10 cellular contexts compared by ENCODE assay signal in genomic region chr21:31161157-31161556, GRCh38.
A peak's percentile ranks its signal among the peaks of the same experiment; 100 is the strongest.
DNase-seq lines count a peak whose midpoint lies in the region; ATAC-seq and TF ChIP-seq lines count a peak whose summit lies in the region.
"Had no signal": no experiment of that assay in that cellular context is flagged by ENCODE, and none has a peak within 500 bp of the region (broad histone marks: within the 10 kb centered on the region; RNA-seq: fewer than 3 reads in every experiment).

No MANE protein-coding gene starts in this region.

- H3K9me3 ChIP-seq in adipocyte (ENCODE audit: control insufficient read depth, low read length) (peaks cover 13% of the 10 kb centered on the region), body of pancreas (no peaks in the 10 kb centered on the region)

- H3K27me3 ChIP-seq in adipocyte (replicated peaks; ENCODE audit: control insufficient read depth, insufficient read depth, low read length), result no peaks in the 10 kb centered on the region
- H3K27me3 ChIP-seq in body of pancreas, result no peaks in the 10 kb centered on the region

- no peak overlapping the region for H3K27ac ChIP-seq in body of pancreas
- H3K27ac ChIP-seq: parathyroid adenoma had no signal

- peaks cover 84% of the 10 kb centered on the region for H3K4me1 Mint-ChIP-seq in activated T-cell treated with anti-CD3 and anti-CD28 coated beads, Interleukin-2, amount 50 U/mL, for 4 hours (ENCODE audit: low read depth)
- H3K4me1 Mint-ChIP-seq in stimulated activated effector memory CD8-positive, alpha-beta T cell treated with anti-CD3 and anti-CD28 coated beads, Interleukin-12 subunit alpha, Interleukin-12 subunit beta, amount 100 ng/mL, for 72 hours, result no peaks in the 10 kb centered on the region

- H3K9ac ChIP-seq in adipocyte (ENCODE audit: low read length), result no peak overlapping the region
- H3K9ac ChIP-seq: parathyroid adenoma had no signal

- 26 to 34% methylated on average over 5 of the region's 5 CpGs for WGBS in body of pancreas, 2 donors

- TF ChIP-seq POLR2A in body of pancreas (IDR thresholded peaks at IDR 0.05), result no peak

- TF ChIP-seq CTCF in body of pancreas (IDR thresholded peaks at IDR 0.05), result no peak

- H3K4me1 ChIP-seq in adipocyte (ENCODE audit: control insufficient read depth, insufficient read depth, low read length), result peaks cover 6% of the 10 kb centered on the region
- no peaks in the 10 kb centered on the region for H3K4me1 ChIP-seq in body of pancreas
- H3K4me1 ChIP-seq: parathyroid adenoma had no signal

- no peak overlapping the region for H3K27ac Mint-ChIP-seq in stimulated activated effector memory CD8-positive, alpha-beta T cell treated with anti-CD3 and anti-CD28 coated beads, Interleukin-12 subunit alpha, Interleukin-12 subunit beta, amount 100 ng/mL, for 72 hours

- ATAC-seq in activated T-cell treated with anti-CD3 and anti-CD28 coated beads, Interleukin-2, amount 50 U/mL, for 4 hours, result peak; percentile 70 to 73
- peak; percentile 40 for ATAC-seq in stimulated activated effector memory CD8-positive, alpha-beta T cell treated with anti-CD3 and anti-CD28 coated beads, Interleukin-12 subunit alpha, Interleukin-12 subunit beta, amount 100 ng/mL, for 72 hours
- no peak for ATAC-seq in body of pancreas
- ATAC-seq in GM21360 (IDR thresholded peaks at IDR 0.05; ENCODE audit: unreplicated experiment), result no peak

- H3K36me3 ChIP-seq in adipocyte (ENCODE audit: control insufficient read depth, insufficient read depth, low read length, severe bottlenecking), result no peaks in the 10 kb centered on the region
- H3K36me3 ChIP-seq in body of pancreas (replicated peaks in 1 of 2; ENCODE audit: insufficient read depth in 1 of 2, low read depth in 2 of 2), result no peaks in the 10 kb centered on the region

- no peaks in the 10 kb centered on the region for H3K9me3 Mint-ChIP-seq in activated T-cell treated with anti-CD3 and anti-CD28 coated beads, Interleukin-2, amount 50 U/mL, for 4 hours
- no peaks in the 10 kb centered on the region for H3K9me3 Mint-ChIP-seq in stimulated activated effector memory CD8-positive, alpha-beta T cell treated with anti-CD3 and anti-CD28 coated beads, Interleukin-12 subunit alpha, Interleukin-12 subunit beta, amount 100 ng/mL, for 72 hours

- H3K4me3 ChIP-seq in adipocyte (ENCODE audit: low read length) (peak overlapping the region; percentile 13), body of pancreas (no peak overlapping the region)

- DNase-seq in activated T-cell treated with anti-CD3 and anti-CD28 coated beads, Interleukin-2, amount 50 U/mL, for 4 hours, result no peak
- DNase-seq in activated T-cell treated with anti-CD3 and anti-CD28 coated beads for 4 hours (no peak), adipocyte (ENCODE audit: low read depth) (peak; percentile 58), iPS-NIHi7 (ENCODE audit: extremely low spot score) (peak; percentile 45), 8988T (no peak), body of pancreas (no peak)
- DNase-seq in stimulated activated effector memory CD8-positive, alpha-beta T cell treated with anti-CD3 and anti-CD28 coated beads, Interleukin-12 subunit alpha, Interleukin-12 subunit beta, amount 100 ng/mL, for 72 hours (ENCODE audit: low spot score in 2 of 2), result no peak
- DNase-seq: NCI-H510A had no signal

- peaks cover 20% of the 10 kb centered on the region for H3K36me3 Mint-ChIP-seq in activated T-cell treated with anti-CD3 and anti-CD28 coated beads, Interleukin-2, amount 50 U/mL, for 4 hours (ENCODE audit: insufficient read depth)
- peaks cover 20% of the 10 kb centered on the region for H3K36me3 Mint-ChIP-seq in stimulated activated effector memory CD8-positive, alpha-beta T cell treated with anti-CD3 and anti-CD28 coated beads, Interleukin-12 subunit alpha, Interleukin-12 subunit beta, amount 100 ng/mL, for 72 hours

- H3K4me3 Mint-ChIP-seq in activated T-cell treated with anti-CD3 and anti-CD28 coated beads, Interleukin-2, amount 50 U/mL, for 4 hours, result peak overlapping the region; percentile 46
- no peak overlapping the region for H3K4me3 Mint-ChIP-seq in stimulated activated effector memory CD8-positive, alpha-beta T cell treated with anti-CD3 and anti-CD28 coated beads, Interleukin-12 subunit alpha, Interleukin-12 subunit beta, amount 100 ng/mL, for 72 hours

- H3K27me3 Mint-ChIP-seq in activated T-cell treated with anti-CD3 and anti-CD28 coated beads, Interleukin-2, amount 50 U/mL, for 4 hours (ENCODE audit: low read depth), result no peaks in the 10 kb centered on the region

- intact Hi-C loops in body of pancreas (cut with DNase I), result no loop called here

Comparison
In these comparisons a context has a peak if more than half of its experiments do, and no peak if none do; other contexts are left out.
1. ATAC-seq: peak in activated T-cell treated with anti-CD3 and anti-CD28 coated beads, Interleukin-2, amount 50 U/mL, for 4 hours (2 of 2) and stimulated activated effector memory CD8-positive, alpha-beta T cell treated with anti-CD3 and anti-CD28 coated beads, Interleukin-12 subunit alpha, Interleukin-12 subunit beta, amount 100 ng/mL, for 72 hours (single experiment); none in body of pancreas (single experiment) and GM21360 (single experiment).
2. DNase-seq: peak in adipocyte (single experiment) and iPS-NIHi7 (single experiment); none in activated T-cell treated with anti-CD3 and anti-CD28 coated beads, Interleukin-2, amount 50 U/mL, for 4 hours (single experiment), activated T-cell treated with anti-CD3 and anti-CD28 coated beads for 4 hours (single experiment), stimulated activated effector memory CD8-positive, alpha-beta T cell treated with anti-CD3 and anti-CD28 coated beads, Interleukin-12 subunit alpha, Interleukin-12 subunit beta, amount 100 ng/mL, for 72 hours (0 of 2), 8988T (single experiment) and body of pancreas (0 of 4).